ENCODE assay signal across 1 cellular context in the genomic region with DNA sequence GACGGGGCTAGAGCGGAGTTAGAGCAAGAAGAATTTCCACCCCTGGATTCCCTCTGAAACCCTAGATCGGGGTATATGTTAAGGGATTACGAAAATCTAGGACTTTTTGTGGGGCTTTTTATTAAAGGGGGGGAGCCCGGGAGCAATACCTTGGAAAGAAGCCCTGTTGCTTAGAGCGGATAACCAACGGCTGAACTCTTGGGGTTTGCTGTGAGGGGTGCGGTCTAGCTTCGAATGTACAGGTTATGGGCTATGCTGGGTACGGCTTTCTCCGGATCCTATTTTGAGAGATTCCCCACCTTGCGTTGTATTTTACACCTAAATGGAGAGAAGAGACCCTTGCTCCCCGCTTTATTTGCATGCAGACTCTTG.
TF ChIP-seq lines count a peak whose summit lies in the region.

No MANE protein-coding gene starts in this region.

TF ChIP-seq in IMR-90, 13 proteins besides CTCF, POLR2A, EP300 and RAD21 (continued from another document):
- no peak for TF ChIP-seq RFX5 (IDR thresholded peaks at IDR 0.05; ENCODE audit: low read depth, low read length)
- no peak for TF ChIP-seq CHD1 (IDR thresholded peaks at IDR 0.05; ENCODE audit: low read depth, low read length)
- no peak for TF ChIP-seq MAZ (IDR thresholded peaks at IDR 0.05; ENCODE audit: borderline replicate concordance, low read depth, low read length)
- TF ChIP-seq FOS (IDR thresholded peaks at IDR 0.05; ENCODE audit: low read depth, low read length): no peak
- no peak for TF ChIP-seq NFE2L2 (IDR thresholded peaks at IDR 0.05; ENCODE audit: low read depth, low read length)
- TF ChIP-seq, protein P1, sequence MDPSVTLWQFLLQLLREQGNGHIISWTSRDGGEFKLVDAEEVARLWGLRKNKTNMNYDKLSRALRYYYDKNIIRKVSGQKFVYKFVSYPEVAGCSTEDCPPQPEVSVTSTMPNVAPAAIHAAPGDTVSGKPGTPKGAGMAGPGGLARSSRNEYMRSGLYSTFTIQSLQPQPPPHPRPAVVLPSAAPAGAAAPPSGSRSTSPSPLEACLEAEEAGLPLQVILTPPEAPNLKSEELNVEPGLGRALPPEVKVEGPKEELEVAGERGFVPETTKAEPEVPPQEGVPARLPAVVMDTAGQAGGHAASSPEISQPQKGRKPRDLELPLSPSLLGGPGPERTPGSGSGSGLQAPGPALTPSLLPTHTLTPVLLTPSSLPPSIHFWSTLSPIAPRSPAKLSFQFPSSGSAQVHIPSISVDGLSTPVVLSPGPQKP (IDR thresholded peaks at IDR 0.05; ENCODE audit: borderline replicate concordance, low read depth, low read length): no peak
- TF ChIP-seq RCOR1 (IDR thresholded peaks at IDR 0.05; ENCODE audit: insufficient replicate concordance, low read length): no peak
- TF ChIP-seq CEBPB (IDR thresholded peaks at IDR 0.05; ENCODE audit: low read depth, low read length): no peak
- TF ChIP-seq MAFK (IDR thresholded peaks at IDR 0.05; ENCODE audit: low read depth, low read length): no peak
- no peak for TF ChIP-seq MXI1 (IDR thresholded peaks at IDR 0.05; ENCODE audit: borderline replicate concordance, low read depth, low read length)
- no peak for TF ChIP-seq SMC3 (IDR thresholded peaks at IDR 0.05; ENCODE audit: low read depth, low read length)
TF ChIP-seq in IMR-90: peak in this region for 0.
